In the genomic region with DNA sequence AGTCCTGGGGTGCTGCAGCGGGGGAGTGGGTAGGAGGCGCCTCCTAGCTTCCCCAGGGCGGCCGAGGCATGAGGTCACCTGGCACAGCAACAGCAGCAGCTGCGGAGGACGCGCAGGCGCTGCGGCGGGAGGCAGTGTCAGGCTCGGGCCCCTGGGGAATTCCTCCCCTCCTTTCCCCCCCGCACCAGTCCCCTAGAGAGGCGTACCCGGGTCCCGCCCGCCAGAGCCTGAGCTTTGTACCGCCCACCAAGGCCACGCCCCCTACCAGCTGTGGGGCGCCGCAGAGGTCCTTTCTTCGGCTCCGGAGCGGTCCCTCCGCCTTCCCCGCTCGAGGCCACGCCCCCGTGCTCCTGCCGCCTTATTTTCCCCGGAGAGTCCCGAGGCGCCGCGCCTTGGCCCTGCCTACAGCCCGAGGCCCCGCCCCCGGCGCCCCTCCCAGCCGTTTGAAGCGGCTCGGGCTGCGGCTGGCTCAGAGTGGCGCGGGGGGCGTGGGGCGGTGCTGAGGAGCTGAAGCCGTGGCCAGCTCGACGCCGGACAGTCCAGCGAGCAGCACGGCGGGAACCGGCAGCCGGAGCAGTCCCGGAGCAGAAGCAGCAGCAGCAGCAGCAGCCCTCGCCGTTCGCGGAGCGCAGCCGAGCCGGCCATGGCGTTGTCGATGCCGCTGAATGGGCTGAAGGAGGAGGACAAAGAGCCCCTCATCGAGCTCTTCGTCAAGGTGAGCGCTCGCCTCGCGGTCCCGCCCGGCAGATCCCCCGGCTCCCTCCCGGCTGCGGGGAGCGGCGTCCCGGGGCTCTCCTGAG, we compare ENCODE assay signal across 1 cellular context.
TF ChIP-seq lines count a peak whose summit lies in the region.

A gene (plus strand): TSS at position 537 of the 800 bp plus-strand sequence. CDS start 107 bp downstream, at position 644.

TF ChIP-seq in K562, 482 proteins besides CTCF, POLR2A, EP300 and RAD21 (continued from another document and continues in another):
- TF ChIP-seq, protein P1, sequence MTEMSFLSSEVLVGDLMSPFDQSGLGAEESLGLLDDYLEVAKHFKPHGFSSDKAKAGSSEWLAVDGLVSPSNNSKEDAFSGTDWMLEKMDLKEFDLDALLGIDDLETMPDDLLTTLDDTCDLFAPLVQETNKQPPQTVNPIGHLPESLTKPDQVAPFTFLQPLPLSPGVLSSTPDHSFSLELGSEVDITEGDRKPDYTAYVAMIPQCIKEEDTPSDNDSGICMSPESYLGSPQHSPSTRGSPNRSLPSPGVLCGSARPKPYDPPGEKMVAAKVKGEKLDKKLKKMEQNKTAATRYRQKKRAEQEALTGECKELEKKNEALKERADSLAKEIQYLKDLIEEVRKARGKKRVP (CRISPR knock-in tag; IDR thresholded peaks at IDR 0.05) = 0 out of 2 replicates have a peak, but pooled peaks have one; percentile 35
- TF ChIP-seq TAF1 (IDR thresholded peaks at IDR 0.05; ENCODE audit: control insufficient read depth, extremely low read depth, insufficient read depth, low read length, severe bottlenecking) (peak; percentile 92), SOX6 (IDR thresholded peaks at IDR 0.05) (peak; percentile 71), CBFA2T2 (conservative IDR thresholded peaks at IDR 0.05) (peak; percentile 36; the same call in 1 of the 2 replicates), RFX1 (IDR thresholded peaks at IDR 0.05) (no peak), HDAC8 (tag; IDR thresholded peaks at IDR 0.05) (0 out of 2 replicates have a peak, but pooled peaks have one; percentile 49), U2AF1 (optimal IDR thresholded peaks at IDR 0.05; ENCODE audit: low read depth, low read length) (peak; percentile 67), NFIC (IDR thresholded peaks at IDR 0.05) (peak; percentile 41; the same call in 1 of the 2 replicates), ETV1 (tag; conservative IDR thresholded peaks at IDR 0.05; ENCODE audit: low read depth) (no peak), E2F3 (CRISPR knock-in tag; IDR thresholded peaks at IDR 0.05) (0 out of 2 replicates have a peak, but pooled peaks have one; percentile 30), ATF7 (IDR thresholded peaks at IDR 0.05) (peak; percentile 98), CC2D1A (IDR thresholded peaks at IDR 0.05) (no peak), KLF13 (tag; IDR thresholded peaks at IDR 0.05; ENCODE audit: borderline replicate concordance, low read depth) (peak; percentile 87; the same call in 1 of the 2 replicates), NR2C1 (IDR thresholded peaks at IDR 0.05) (no peak), NR2C1 (tag; IDR thresholded peaks at IDR 0.05) (peak; percentile 37; the same call in 1 of the 2 replicates), ZNF282 (CRISPR knock-in tag; IDR thresholded peaks at IDR 0.05) (0 out of 2 replicates have a peak, but pooled peaks have one; percentile 39), FOXK2 (conservative IDR thresholded peaks at IDR 0.05 in 1 of 2, IDR thresholded peaks at IDR 0.05 in 1 of 2; ENCODE audit: low read depth in 2 of 2) (peak; percentile 88 to 89), MYC (IDR thresholded peaks at IDR 0.05; ENCODE audit: low read depth, low read length) (peak; percentile 63), MYC (CRISPR knock-in tag; IDR thresholded peaks at IDR 0.05; ENCODE audit: borderline replicate concordance, low read depth) (no peak), CBX3 (IDR thresholded peaks at IDR 0.05; ENCODE audit: borderline replicate concordance in 1 of 2, low read length in 2 of 2) (peak in 1 of 2 experiments; percentile 81; a peak in 1 of 3 replicates), RFX5 (IDR thresholded peaks at IDR 0.05; ENCODE audit: low read depth, low read length) (peak; percentile 57; the same call in 1 of the 2 replicates), FOXJ2 (tag; IDR thresholded peaks at IDR 0.05) (no peak), MAZ (CRISPR knock-in tag; conservative IDR thresholded peaks at IDR 0.05 in 1 of 2, IDR thresholded peaks at IDR 0.05 in 1 of 2) (peak; percentile 94), ZBTB17 (CRISPR knock-in tag; IDR thresholded peaks at IDR 0.05) (peak; percentile 66; the same call in 1 of the 2 replicates), MEIS2 (IDR thresholded peaks at IDR 0.05; ENCODE audit: partially characterized antibody) (peak; percentile 78), OTX1 (CRISPR knock-in tag; IDR thresholded peaks at IDR 0.05) (peak; percentile 76; the same call in 1 of the 2 replicates)
- TF ChIP-seq, protein P2, sequence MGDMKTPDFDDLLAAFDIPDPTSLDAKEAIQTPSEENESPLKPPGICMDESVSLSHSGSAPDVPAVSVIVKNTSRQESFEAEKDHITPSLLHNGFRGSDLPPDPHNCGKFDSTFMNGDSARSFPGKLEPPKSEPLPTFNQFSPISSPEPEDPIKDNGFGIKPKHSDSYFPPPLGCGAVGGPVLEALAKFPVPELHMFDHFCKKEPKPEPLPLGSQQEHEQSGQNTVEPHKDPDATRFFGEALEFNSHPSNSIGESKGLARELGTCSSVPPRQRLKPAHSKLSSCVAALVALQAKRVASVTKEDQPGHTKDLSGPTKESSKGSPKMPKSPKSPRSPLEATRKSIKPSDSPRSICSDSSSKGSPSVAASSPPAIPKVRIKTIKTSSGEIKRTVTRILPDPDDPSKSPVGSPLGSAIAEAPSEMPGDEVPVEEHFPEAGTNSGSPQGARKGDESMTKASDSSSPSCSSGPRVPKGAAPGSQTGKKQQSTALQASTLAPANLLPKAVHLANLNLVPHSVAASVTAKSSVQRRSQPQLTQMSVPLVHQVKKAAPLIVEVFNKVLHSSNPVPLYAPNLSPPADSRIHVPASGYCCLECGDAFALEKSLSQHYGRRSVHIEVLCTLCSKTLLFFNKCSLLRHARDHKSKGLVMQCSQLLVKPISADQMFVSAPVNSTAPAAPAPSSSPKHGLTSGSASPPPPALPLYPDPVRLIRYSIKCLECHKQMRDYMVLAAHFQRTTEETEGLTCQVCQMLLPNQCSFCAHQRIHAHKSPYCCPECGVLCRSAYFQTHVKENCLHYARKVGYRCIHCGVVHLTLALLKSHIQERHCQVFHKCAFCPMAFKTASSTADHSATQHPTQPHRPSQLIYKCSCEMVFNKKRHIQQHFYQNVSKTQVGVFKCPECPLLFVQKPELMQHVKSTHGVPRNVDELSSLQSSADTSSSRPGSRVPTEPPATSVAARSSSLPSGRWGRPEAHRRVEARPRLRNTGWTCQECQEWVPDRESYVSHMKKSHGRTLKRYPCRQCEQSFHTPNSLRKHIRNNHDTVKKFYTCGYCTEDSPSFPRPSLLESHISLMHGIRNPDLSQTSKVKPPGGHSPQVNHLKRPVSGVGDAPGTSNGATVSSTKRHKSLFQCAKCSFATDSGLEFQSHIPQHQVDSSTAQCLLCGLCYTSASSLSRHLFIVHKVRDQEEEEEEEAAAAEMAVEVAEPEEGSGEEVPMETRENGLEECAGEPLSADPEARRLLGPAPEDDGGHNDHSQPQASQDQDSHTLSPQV (IDR thresholded peaks at IDR 0.05) = peak; percentile 67; the same call in 1 of the 2 replicates
- TF ChIP-seq, protein P3, sequence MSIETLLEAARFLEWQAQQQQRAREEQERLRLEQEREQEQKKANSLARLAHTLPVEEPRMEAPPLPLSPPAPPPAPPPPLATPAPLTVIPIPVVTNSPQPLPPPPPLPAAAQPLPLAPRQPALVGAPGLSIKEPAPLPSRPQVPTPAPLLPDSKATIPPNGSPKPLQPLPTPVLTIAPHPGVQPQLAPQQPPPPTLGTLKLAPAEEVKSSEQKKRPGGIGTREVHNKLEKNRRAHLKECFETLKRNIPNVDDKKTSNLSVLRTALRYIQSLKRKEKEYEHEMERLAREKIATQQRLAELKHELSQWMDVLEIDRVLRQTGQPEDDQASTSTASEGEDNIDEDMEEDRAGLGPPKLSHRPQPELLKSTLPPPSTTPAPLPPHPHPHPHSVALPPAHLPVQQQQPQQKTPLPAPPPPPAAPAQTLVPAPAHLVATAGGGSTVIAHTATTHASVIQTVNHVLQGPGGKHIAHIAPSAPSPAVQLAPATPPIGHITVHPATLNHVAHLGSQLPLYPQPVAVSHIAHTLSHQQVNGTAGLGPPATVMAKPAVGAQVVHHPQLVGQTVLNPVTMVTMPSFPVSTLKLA (conservative IDR thresholded peaks at IDR 0.05) = peak; percentile 89 to 93
- TF ChIP-seq, protein P4, sequence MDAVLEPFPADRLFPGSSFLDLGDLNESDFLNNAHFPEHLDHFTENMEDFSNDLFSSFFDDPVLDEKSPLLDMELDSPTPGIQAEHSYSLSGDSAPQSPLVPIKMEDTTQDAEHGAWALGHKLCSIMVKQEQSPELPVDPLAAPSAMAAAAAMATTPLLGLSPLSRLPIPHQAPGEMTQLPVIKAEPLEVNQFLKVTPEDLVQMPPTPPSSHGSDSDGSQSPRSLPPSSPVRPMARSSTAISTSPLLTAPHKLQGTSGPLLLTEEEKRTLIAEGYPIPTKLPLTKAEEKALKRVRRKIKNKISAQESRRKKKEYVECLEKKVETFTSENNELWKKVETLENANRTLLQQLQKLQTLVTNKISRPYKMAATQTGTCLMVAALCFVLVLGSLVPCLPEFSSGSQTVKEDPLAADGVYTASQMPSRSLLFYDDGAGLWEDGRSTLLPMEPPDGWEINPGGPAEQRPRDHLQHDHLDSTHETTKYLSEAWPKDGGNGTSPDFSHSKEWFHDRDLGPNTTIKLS (IDR thresholded peaks at IDR 0.05; ENCODE audit: borderline replicate concordance, low read depth) = no peak
- TF ChIP-seq, protein P5, sequence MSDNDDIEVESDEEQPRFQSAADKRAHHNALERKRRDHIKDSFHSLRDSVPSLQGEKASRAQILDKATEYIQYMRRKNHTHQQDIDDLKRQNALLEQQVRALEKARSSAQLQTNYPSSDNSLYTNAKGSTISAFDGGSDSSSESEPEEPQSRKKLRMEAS (CRISPR knock-in tag; IDR thresholded peaks at IDR 0.05) = peak; percentile 82
- TF ChIP-seq, protein P6, sequence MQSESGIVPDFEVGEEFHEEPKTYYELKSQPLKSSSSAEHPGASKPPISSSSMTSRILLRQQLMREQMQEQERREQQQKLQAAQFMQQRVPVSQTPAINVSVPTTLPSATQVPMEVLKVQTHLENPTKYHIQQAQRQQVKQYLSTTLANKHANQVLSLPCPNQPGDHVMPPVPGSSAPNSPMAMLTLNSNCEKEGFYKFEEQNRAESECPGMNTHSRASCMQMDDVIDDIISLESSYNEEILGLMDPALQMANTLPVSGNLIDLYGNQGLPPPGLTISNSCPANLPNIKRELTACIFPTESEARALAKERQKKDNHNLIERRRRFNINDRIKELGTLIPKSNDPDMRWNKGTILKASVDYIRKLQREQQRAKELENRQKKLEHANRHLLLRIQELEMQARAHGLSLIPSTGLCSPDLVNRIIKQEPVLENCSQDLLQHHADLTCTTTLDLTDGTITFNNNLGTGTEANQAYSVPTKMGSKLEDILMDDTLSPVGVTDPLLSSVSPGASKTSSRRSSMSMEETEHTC (IDR thresholded peaks at IDR 0.05) = peak; percentile 55; the same call in 1 of the 2 replicates
- TF ChIP-seq, protein P7, sequence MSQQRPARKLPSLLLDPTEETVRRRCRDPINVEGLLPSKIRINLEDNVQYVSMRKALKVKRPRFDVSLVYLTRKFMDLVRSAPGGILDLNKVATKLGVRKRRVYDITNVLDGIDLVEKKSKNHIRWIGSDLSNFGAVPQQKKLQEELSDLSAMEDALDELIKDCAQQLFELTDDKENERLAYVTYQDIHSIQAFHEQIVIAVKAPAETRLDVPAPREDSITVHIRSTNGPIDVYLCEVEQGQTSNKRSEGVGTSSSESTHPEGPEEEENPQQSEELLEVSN (IDR thresholded peaks at IDR 0.05; ENCODE audit: borderline replicate concordance in 1 of 2, extremely low read depth in 1 of 2, insufficient read depth in 1 of 2, insufficient read length in 1 of 2, low read depth in 1 of 2, low read length in 1 of 2, poor library complexity in 1 of 2, severe bottlenecking in 1 of 2) = peak; percentile 67 to 83
- TF ChIP-seq, protein P8, sequence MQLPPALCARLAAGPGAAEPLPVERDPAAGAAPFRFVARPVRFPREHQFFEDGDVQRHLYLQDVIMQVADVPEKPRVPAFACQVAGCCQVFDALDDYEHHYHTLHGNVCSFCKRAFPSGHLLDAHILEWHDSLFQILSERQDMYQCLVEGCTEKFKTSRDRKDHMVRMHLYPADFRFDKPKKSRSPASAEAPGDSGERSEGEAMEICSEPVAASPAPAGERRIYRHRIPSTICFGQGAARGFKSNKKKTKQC (CRISPR knock-in tag; IDR thresholded peaks at IDR 0.05) = 0 out of 2 replicates have a peak, but pooled peaks have one; percentile 55
- TF ChIP-seq, protein P9, sequence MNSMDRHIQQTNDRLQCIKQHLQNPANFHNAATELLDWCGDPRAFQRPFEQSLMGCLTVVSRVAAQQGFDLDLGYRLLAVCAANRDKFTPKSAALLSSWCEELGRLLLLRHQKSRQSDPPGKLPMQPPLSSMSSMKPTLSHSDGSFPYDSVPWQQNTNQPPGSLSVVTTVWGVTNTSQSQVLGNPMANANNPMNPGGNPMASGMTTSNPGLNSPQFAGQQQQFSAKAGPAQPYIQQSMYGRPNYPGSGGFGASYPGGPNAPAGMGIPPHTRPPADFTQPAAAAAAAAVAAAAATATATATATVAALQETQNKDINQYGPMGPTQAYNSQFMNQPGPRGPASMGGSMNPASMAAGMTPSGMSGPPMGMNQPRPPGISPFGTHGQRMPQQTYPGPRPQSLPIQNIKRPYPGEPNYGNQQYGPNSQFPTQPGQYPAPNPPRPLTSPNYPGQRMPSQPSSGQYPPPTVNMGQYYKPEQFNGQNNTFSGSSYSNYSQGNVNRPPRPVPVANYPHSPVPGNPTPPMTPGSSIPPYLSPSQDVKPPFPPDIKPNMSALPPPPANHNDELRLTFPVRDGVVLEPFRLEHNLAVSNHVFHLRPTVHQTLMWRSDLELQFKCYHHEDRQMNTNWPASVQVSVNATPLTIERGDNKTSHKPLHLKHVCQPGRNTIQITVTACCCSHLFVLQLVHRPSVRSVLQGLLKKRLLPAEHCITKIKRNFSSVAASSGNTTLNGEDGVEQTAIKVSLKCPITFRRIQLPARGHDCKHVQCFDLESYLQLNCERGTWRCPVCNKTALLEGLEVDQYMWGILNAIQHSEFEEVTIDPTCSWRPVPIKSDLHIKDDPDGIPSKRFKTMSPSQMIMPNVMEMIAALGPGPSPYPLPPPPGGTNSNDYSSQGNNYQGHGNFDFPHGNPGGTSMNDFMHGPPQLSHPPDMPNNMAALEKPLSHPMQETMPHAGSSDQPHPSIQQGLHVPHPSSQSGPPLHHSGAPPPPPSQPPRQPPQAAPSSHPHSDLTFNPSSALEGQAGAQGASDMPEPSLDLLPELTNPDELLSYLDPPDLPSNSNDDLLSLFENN (IDR thresholded peaks at IDR 0.05; ENCODE audit: low read depth in 2 of 2, low read length in 2 of 2) = peak in 1 of 2 experiments; percentile 77; a peak in 2 of 4 replicates
- TF ChIP-seq, protein P10, sequence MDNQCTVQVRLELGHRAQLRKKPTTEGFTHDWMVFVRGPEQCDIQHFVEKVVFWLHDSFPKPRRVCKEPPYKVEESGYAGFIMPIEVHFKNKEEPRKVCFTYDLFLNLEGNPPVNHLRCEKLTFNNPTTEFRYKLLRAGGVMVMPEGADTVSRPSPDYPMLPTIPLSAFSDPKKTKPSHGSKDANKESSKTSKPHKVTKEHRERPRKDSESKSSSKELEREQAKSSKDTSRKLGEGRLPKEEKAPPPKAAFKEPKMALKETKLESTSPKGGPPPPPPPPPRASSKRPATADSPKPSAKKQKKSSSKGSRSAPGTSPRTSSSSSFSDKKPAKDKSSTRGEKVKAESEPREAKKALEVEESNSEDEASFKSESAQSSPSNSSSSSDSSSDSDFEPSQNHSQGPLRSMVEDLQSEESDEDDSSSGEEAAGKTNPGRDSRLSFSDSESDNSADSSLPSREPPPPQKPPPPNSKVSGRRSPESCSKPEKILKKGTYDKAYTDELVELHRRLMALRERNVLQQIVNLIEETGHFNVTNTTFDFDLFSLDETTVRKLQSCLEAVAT (IDR thresholded peaks at IDR 0.05) = peak; percentile 71 to 78
- TF ChIP-seq, protein P11, sequence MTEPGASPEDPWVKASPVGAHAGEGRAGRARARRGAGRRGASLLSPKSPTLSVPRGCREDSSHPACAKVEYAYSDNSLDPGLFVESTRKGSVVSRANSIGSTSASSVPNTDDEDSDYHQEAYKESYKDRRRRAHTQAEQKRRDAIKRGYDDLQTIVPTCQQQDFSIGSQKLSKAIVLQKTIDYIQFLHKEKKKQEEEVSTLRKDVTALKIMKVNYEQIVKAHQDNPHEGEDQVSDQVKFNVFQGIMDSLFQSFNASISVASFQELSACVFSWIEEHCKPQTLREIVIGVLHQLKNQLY (CRISPR knock-in tag; conservative IDR thresholded peaks at IDR 0.05) = 0 out of 4 replicates have a peak, but pooled peaks of 1 of the 2 experiments have one; percentile 72
